ENCODE assay signal across 15 cellular contexts in genomic region chr12:1115471-1116242, GRCh38.
DNase-seq lines count a peak whose midpoint lies in the region; ATAC-seq and TF ChIP-seq lines count a peak whose summit lies in the region.
"Had no signal": no experiment of that assay in that cellular context is flagged by ENCODE, and none has a peak within 500 bp of the region (broad histone marks: within the 10 kb centered on the region; RNA-seq: fewer than 3 reads in every experiment).

No MANE protein-coding gene starts in this region.

- no peaks in the 10 kb centered on the region for H3K9me2 ChIP-seq in hepatocyte (replicated peaks; ENCODE audit: insufficient read depth)

- H3K4me1 Mint-ChIP-seq in activated T-cell treated with anti-CD3 and anti-CD28 coated beads, Interleukin-2, amount 50 U/mL, for 72 hours (ENCODE audit: low read depth): peaks cover 22% of the 10 kb centered on the region

- WGBS in suprapubic skin: 46% methylated on average over 4 of the region's 4 CpGs
- WGBS in hepatocyte (ENCODE audit: low lambda C conversion rate, missing lambda C conversion rate): 86% methylated on average over 4 of the region's 4 CpGs

- TF ChIP-seq CTCF in RWPE2 (IDR thresholded peaks at IDR 0.05; ENCODE audit: poor library complexity, severe bottlenecking): no peak
- TF ChIP-seq CTCF in suprapubic skin (IDR thresholded peaks at IDR 0.05): no peak
- TF ChIP-seq CTCF in hepatocyte (IDR thresholded peaks at IDR 0.05; ENCODE audit: poor library complexity): no peak
- no peak for TF ChIP-seq CTCF in GM10248 (IDR thresholded peaks at IDR 0.05; ENCODE audit: control extremely low read depth, extremely low read depth, low read depth, missing control alignments)

- no peak overlapping the region for H2AFZ ChIP-seq in hepatocyte

- no peaks in the 10 kb centered on the region for H3K9me3 Mint-ChIP-seq in activated T-cell treated with anti-CD3 and anti-CD28 coated beads, Interleukin-2, amount 50 U/mL, for 72 hours

- no peak overlapping the region for H3K4me2 ChIP-seq in hepatocyte
- H3K4me2 ChIP-seq: A549 had no signal

- no peak for TF ChIP-seq EP300 in suprapubic skin (IDR thresholded peaks at IDR 0.05)

- no peaks in the 10 kb centered on the region for H3K79me2 ChIP-seq in hepatocyte

- H3K36me3 ChIP-seq in RWPE2 (ENCODE audit: low read depth): peaks cover 33% of the 10 kb centered on the region
- peaks cover 15% of the 10 kb centered on the region for H3K36me3 ChIP-seq in suprapubic skin
- H3K36me3 ChIP-seq in hepatocyte (replicated peaks; ENCODE audit: insufficient read depth, low read depth): no peaks in the 10 kb centered on the region

- no peaks in the 10 kb centered on the region for H3K27me3 Mint-ChIP-seq in activated T-cell treated with anti-CD3 and anti-CD28 coated beads, Interleukin-2, amount 50 U/mL, for 72 hours (ENCODE audit: low read depth)

- no peak for TF ChIP-seq POLR2A in suprapubic skin (IDR thresholded peaks at IDR 0.05)

- peak overlapping the region; percentile 33 for H3K27ac Mint-ChIP-seq in activated T-cell treated with anti-CD3 and anti-CD28 coated beads, Interleukin-2, amount 50 U/mL, for 72 hours

- H4K20me1 ChIP-seq in hepatocyte (ENCODE audit: insufficient read depth, poor library complexity, severe bottlenecking): no peaks in the 10 kb centered on the region

- H3K4me1 ChIP-seq in RWPE2 (ENCODE audit: insufficient read depth, poor library complexity, severe bottlenecking) (peaks cover 44% of the 10 kb centered on the region), suprapubic skin (peaks cover 9% of the 10 kb centered on the region), hepatocyte (ENCODE audit: insufficient read depth) (no peaks in the 10 kb centered on the region)
- H3K4me1 ChIP-seq: A549 had no signal

- peaks cover 0 to 2% of the 10 kb centered on the region in 2 donors for H3K36me3 Mint-ChIP-seq in activated T-cell treated with anti-CD3 and anti-CD28 coated beads, Interleukin-2, amount 50 U/mL, for 72 hours (ENCODE audit: insufficient read depth in 2 of 2)

- peak overlapping the region; percentile 93 for H3K27ac ChIP-seq in RWPE2 (ENCODE audit: poor library complexity, severe bottlenecking)
- peak overlapping the region; percentile 37 for H3K27ac ChIP-seq in suprapubic skin
- H3K27ac ChIP-seq in hepatocyte: no peak overlapping the region
- H3K27ac ChIP-seq: A549, gastrocnemius medialis had no signal

- CTCF ChIA-PET in GM10248 (lab: Yijun Ruan, JAX): interaction anchor here (3.2 to 5.3 kb wide), 4 partner anchors 11 to 472 kb away, joined by 47 to 129 read pairs (median 87); no protein-coding TSS in a partner anchor

- DNase-seq in activated T-cell treated with anti-CD3 and anti-CD28 coated beads, Interleukin-2, amount 50 U/mL, for 72 hours: no peak
- DNase-seq in activated T-cell treated with anti-CD3 and anti-CD28 coated beads, Interleukin-2, amount 50 U/mL, for 1 hour: no peak
- DNase-seq in RWPE2 (ENCODE audit: low spot score): peak; percentile 80
- DNase-seq in fibroblast of peridontal ligament (ENCODE audit: extremely low read depth): peak; percentile 75
- no peak for DNase-seq in suprapubic skin (ENCODE audit: low spot score in 2 of 2)
- no peak for DNase-seq in NCI-H446 (lab: John Stamatoyannopoulos, UW)
- DNase-seq in hepatocyte (ENCODE audit: low spot score): no peak
- no peak for DNase-seq in GM10248 (ENCODE audit: extremely low spot score)
- DNase-seq: amygdala, gastrocnemius medialis, GDM1, right cardiac atrium, SHP77 treated with DMSO at 0.1 percent for 48 hours had no signal

- peak overlapping the region; percentile 33 to 40 for H3K4me3 Mint-ChIP-seq in activated T-cell treated with anti-CD3 and anti-CD28 coated beads, Interleukin-2, amount 50 U/mL, for 72 hours

- H3K9me3 ChIP-seq in RWPE2 (ENCODE audit: severe bottlenecking) (no peaks in the 10 kb centered on the region), suprapubic skin (no peaks in the 10 kb centered on the region), hepatocyte (ENCODE audit: low read depth) (no peaks in the 10 kb centered on the region)
- H3K9me3 ChIP-seq: A549, gastrocnemius medialis had no signal

- H3K27me3 ChIP-seq in RWPE2 (ENCODE audit: insufficient read depth, poor library complexity, severe bottlenecking): no peaks in the 10 kb centered on the region
- H3K27me3 ChIP-seq in suprapubic skin: no peaks in the 10 kb centered on the region
- no peaks in the 10 kb centered on the region for H3K27me3 ChIP-seq in hepatocyte
- H3K27me3 ChIP-seq: gastrocnemius medialis had no signal

- no peak overlapping the region for H3K4me3 ChIP-seq in RWPE2 (ENCODE audit: severe bottlenecking)
- H3K4me3 ChIP-seq in suprapubic skin: no peak overlapping the region
- no peak overlapping the region for H3K4me3 ChIP-seq in hepatocyte
- H3K4me3 ChIP-seq: A549, gastrocnemius medialis, lung had no signal

- peak; percentile 68 to 80 for ATAC-seq in activated T-cell treated with anti-CD3 and anti-CD28 coated beads, Interleukin-2, amount 50 U/mL, for 72 hours (replicated peaks in 1 of 2)
- peak; percentile 87 for ATAC-seq in RWPE2 (ENCODE audit: low read depth)
- ATAC-seq: A549, gastrocnemius medialis, right cardiac atrium had no signal

- POLR2A ChIA-PET in GM10248 (lab: Yijun Ruan, JAX): no interaction called here

Comparison
In these comparisons a context has a peak if more than half of its experiments do, and no peak if none do; other contexts are left out.
1. DNase-seq: peak in RWPE2 (single experiment) and fibroblast of peridontal ligament (single experiment); none in activated T-cell treated with anti-CD3 and anti-CD28 coated beads, Interleukin-2, amount 50 U/mL, for 72 hours (0 of 2), activated T-cell treated with anti-CD3 and anti-CD28 coated beads, Interleukin-2, amount 50 U/mL, for 1 hour (single experiment), suprapubic skin (0 of 2), NCI-H446 (0 of 2), hepatocyte (single experiment) and GM10248 (single experiment).